In the genomic region with DNA sequence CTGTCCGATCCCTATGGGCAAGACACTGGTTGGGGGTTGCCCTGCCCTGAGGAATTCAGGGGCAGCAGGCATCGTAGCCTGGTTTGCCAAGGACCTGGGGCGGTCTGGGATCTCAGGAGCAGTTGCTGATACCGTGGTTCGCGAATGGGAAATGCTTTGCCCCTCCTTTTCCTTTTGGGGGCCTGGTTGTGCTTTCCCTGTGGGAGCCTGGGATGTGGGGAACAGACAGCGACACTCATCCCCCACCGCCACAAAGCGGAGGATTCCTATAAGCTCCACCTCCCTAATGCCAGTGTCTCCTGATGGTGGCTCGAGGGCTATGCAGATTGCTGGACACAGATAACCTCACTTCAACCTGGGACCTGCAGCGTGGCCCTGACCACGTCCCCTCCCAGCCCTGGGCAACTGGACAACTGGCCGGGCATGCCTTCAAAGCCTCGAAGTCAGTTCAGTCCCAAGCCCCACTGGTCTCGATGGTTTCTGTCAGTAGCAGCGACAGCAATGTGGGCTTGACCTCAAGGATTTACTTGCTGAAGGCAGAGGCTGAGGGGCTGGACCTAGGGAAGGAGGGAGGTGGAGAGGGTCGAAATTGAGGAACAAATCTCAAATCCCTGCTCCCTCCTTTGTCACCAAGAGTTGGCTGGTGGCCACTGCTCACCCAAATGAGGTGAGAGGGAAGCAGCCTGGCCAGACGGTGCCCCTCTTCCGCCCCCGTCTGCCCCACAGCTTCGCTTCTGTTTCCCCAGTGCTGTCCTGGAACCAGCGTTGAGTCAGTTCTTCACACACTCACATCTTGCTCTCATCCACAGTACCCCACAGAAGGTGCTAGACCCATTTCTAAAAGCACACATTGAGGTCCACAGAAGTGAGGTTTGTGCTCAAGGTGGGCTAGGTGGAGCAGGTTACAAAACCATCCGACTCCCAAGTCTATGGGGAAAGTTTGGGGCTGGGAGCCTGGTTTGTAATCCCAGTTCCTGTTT, we compare ENCODE assay signal across 8 cellular contexts. TPM values are rescaled to one million over a fixed set of nuclear protein-coding genes. Genes with fewer than 3 reads are reported as not detected.
DNase-seq lines count a peak whose midpoint lies in the region; ATAC-seq lines count a peak whose summit lies in the region.

No MANE protein-coding gene starts in this region.

- peaks cover 28% of the 10 kb centered on the region for H3K4me1 Mint-ChIP-seq in activated T-helper 2 cell treated with anti-CD3 and anti-CD28 coated beads, Interferon-gamma antibody, Interleukin-2, Interleukin-4, amounts not matched to agents 10 μg/mL and 5 μg/mL and 100 μg/mL, durations not matched to agents 14 hours and 24 hours and 36 hours (ENCODE audit: low read depth)
- peaks cover 27 to 28% of the 10 kb centered on the region in 2 donors for H3K4me1 Mint-ChIP-seq in immature natural killer cell
- H3K4me1 Mint-ChIP-seq in stimulated activated memory B cell treated with anti-CD40 and anti-IgM and Interleukin-4, amounts not matched to agents 10 μg/mL and 1 μg/mL and 100 μg/mL, for 72 hours: peaks cover 40% of the 10 kb centered on the region

- DNase-seq in DMS 273 (lab: John Stamatoyannopoulos, UW; ENCODE audit: unreplicated experiment) (peak; percentile 39), DMS 273 treated with DMSO at 0.1 percent for 48 hours (lab: John Stamatoyannopoulos, UW) (no peak), immature natural killer cell (no peak), NCI-H774 (lab: John Stamatoyannopoulos, UW) (no peak)
- DNase-seq in activated T-helper 2 cell treated with anti-CD3 and anti-CD28 coated beads, Interferon-gamma antibody, Interleukin-2, Interleukin-4, amounts not matched to agents 10 μg/mL and 5 μg/mL and 100 μg/mL, durations not matched to agents 14 hours and 24 hours and 36 hours (ENCODE audit: low spot score): no peak

- intact Hi-C loops in activated T-helper 2 cell treated with anti-CD3 and anti-CD28 coated beads, Interferon-gamma antibody, Interleukin-2, Interleukin-4, amounts not matched to agents 10 μg/mL and 5 μg/mL and 100 μg/mL, durations not matched to agents 14 hours and 24 hours and 36 hours (cut with micrococcal nuclease): loop anchor here (5.0 kb wide), 3 partner anchors 93 to 378 kb away; no protein-coding TSS in a partner anchor

- H3K4me3 Mint-ChIP-seq in activated T-helper 2 cell treated with anti-CD3 and anti-CD28 coated beads, Interferon-gamma antibody, Interleukin-2, Interleukin-4, amounts not matched to agents 10 μg/mL and 5 μg/mL and 100 μg/mL, durations not matched to agents 14 hours and 24 hours and 36 hours (ENCODE audit: low read depth): peak overlapping the region; percentile 93
- peak overlapping the region; percentile 93 to 98 (median 95) for H3K4me3 Mint-ChIP-seq in immature natural killer cell
- H3K4me3 Mint-ChIP-seq in stimulated activated memory B cell treated with anti-CD40 and anti-IgM and Interleukin-4, amounts not matched to agents 10 μg/mL and 1 μg/mL and 100 μg/mL, for 72 hours: peak overlapping the region; percentile 86

- ATAC-seq in stimulated activated memory B cell treated with anti-CD40 and anti-IgM and Interleukin-4, amounts not matched to agents 10 μg/mL and 1 μg/mL and 100 μg/mL, for 72 hours: no peak
- ATAC-seq in GM21367 (IDR thresholded peaks at IDR 0.05; ENCODE audit: unreplicated experiment) (no peak), HG03095 (IDR thresholded peaks at IDR 0.05; ENCODE audit: unreplicated experiment) (no peak)

- no peaks in the 10 kb centered on the region for H3K27me3 Mint-ChIP-seq in activated T-helper 2 cell treated with anti-CD3 and anti-CD28 coated beads, Interferon-gamma antibody, Interleukin-2, Interleukin-4, amounts not matched to agents 10 μg/mL and 5 μg/mL and 100 μg/mL, durations not matched to agents 14 hours and 24 hours and 36 hours (ENCODE audit: low read depth)
- H3K27me3 Mint-ChIP-seq in immature natural killer cell (ENCODE audit: low read depth in 3 of 3): peaks cover 0 to 9% (median 5%) of the 10 kb centered on the region in 3 donors
- H3K27me3 Mint-ChIP-seq in stimulated activated memory B cell treated with anti-CD40 and anti-IgM and Interleukin-4, amounts not matched to agents 10 μg/mL and 1 μg/mL and 100 μg/mL, for 72 hours: no peaks in the 10 kb centered on the region

- no peaks in the 10 kb centered on the region for H3K9me3 Mint-ChIP-seq in activated T-helper 2 cell treated with anti-CD3 and anti-CD28 coated beads, Interferon-gamma antibody, Interleukin-2, Interleukin-4, amounts not matched to agents 10 μg/mL and 5 μg/mL and 100 μg/mL, durations not matched to agents 14 hours and 24 hours and 36 hours
- H3K9me3 Mint-ChIP-seq in immature natural killer cell: no peaks in the 10 kb centered on the region
- H3K9me3 Mint-ChIP-seq in stimulated activated memory B cell treated with anti-CD40 and anti-IgM and Interleukin-4, amounts not matched to agents 10 μg/mL and 1 μg/mL and 100 μg/mL, for 72 hours: no peaks in the 10 kb centered on the region

- H3K36me3 Mint-ChIP-seq in activated T-helper 2 cell treated with anti-CD3 and anti-CD28 coated beads, Interferon-gamma antibody, Interleukin-2, Interleukin-4, amounts not matched to agents 10 μg/mL and 5 μg/mL and 100 μg/mL, durations not matched to agents 14 hours and 24 hours and 36 hours (ENCODE audit: low read depth): peaks cover 29% of the 10 kb centered on the region
- H3K36me3 Mint-ChIP-seq in immature natural killer cell: peaks cover 0 to 5% (median 4%) of the 10 kb centered on the region in 3 donors
- no peaks in the 10 kb centered on the region for H3K36me3 Mint-ChIP-seq in stimulated activated memory B cell treated with anti-CD40 and anti-IgM and Interleukin-4, amounts not matched to agents 10 μg/mL and 1 μg/mL and 100 μg/mL, for 72 hours

- H3K27ac Mint-ChIP-seq in activated T-helper 2 cell treated with anti-CD3 and anti-CD28 coated beads, Interferon-gamma antibody, Interleukin-2, Interleukin-4, amounts not matched to agents 10 μg/mL and 5 μg/mL and 100 μg/mL, durations not matched to agents 14 hours and 24 hours and 36 hours: peak overlapping the region; percentile 96
- H3K27ac Mint-ChIP-seq in immature natural killer cell: peak overlapping the region in 3 of 6 donors; percentile 24 to 91 (median 46)
- peak overlapping the region; percentile 82 for H3K27ac Mint-ChIP-seq in stimulated activated memory B cell treated with anti-CD40 and anti-IgM and Interleukin-4, amounts not matched to agents 10 μg/mL and 1 μg/mL and 100 μg/mL, for 72 hours

RNA-seq across cellular contexts. Expression of a gene that starts 3.5 kb away (rescaled TPM):
- 36.2 and 36.4 TPM in 2 replicates for total RNA-seq in activated T-helper 2 cell treated with anti-CD3 and anti-CD28 coated beads, Interferon-gamma antibody, Interleukin-2, Interleukin-4, amounts not matched to agents 10 μg/mL and 5 μg/mL and 100 μg/mL, durations not matched to agents 14 hours and 24 hours and 36 hours
- 10 to 100 TPM; 15.3 to 27.6 (median 22.9) TPM for polyA plus RNA-seq in immature natural killer cell

RNA-seq across cellular contexts. Expression of a gene that starts 40.6 kb away (rescaled TPM):
- 26.5 and 29.5 TPM in 2 replicates for total RNA-seq in activated T-helper 2 cell treated with anti-CD3 and anti-CD28 coated beads, Interferon-gamma antibody, Interleukin-2, Interleukin-4, amounts not matched to agents 10 μg/mL and 5 μg/mL and 100 μg/mL, durations not matched to agents 14 hours and 24 hours and 36 hours
- 10 to 100 TPM; 15.2 to 33.5 (median 19.7) TPM for polyA plus RNA-seq in immature natural killer cell
